Comparison of ENCODE assay signal across 8 cellular contexts in the genomic region with DNA sequence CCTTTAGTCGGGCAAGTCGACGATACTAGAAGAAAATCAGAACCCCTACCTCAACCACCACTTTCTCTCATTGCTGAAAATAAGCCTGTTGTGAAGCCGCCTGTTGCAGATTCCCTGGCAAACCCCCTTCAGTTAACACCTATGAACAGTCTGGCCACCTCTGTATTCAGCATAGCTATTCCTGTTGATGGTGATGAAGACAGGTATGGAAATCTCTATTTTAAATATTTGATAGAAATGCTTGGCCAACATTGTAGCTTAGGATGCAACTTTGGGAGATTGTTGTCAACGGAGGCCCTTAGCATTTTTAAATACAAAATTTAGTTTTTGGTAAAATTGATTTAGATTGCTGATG. TPM values are rescaled to one million over a fixed set of nuclear protein-coding genes. Genes with fewer than 3 reads are reported as not detected.
DNase-seq lines count a peak whose midpoint lies in the region; ATAC-seq and TF ChIP-seq lines count a peak whose summit lies in the region.

No MANE protein-coding gene starts in this region.

- H3K9me2 ChIP-seq in hepatocyte (replicated peaks; ENCODE audit: insufficient read depth), result no peaks in the 10 kb centered on the region

- H3K27ac ChIP-seq in hepatocyte, result peak overlapping the region; percentile 99

- H3K9me3 Mint-ChIP-seq in stimulated activated effector memory CD8-positive, alpha-beta T cell treated with anti-CD3 and anti-CD28 coated beads, Interleukin-12 subunit alpha, Interleukin-12 subunit beta, amount 100 ng/mL, for 72 hours, result no peaks in the 10 kb centered on the region

- TF ChIP-seq CTCF in WI38 (IDR thresholded peaks at IDR 0.05; ENCODE audit: low read depth, low read length), result no peak
- no peak for TF ChIP-seq CTCF in hepatocyte (IDR thresholded peaks at IDR 0.05; ENCODE audit: poor library complexity)

- no peaks in the 10 kb centered on the region for H3K27me3 ChIP-seq in hepatocyte

- peaks cover 52% of the 10 kb centered on the region for H3K36me3 Mint-ChIP-seq in stimulated activated effector memory CD8-positive, alpha-beta T cell treated with anti-CD3 and anti-CD28 coated beads, Interleukin-12 subunit alpha, Interleukin-12 subunit beta, amount 100 ng/mL, for 72 hours

- peak overlapping the region; percentile 92 for H3K4me3 Mint-ChIP-seq in stimulated activated effector memory CD8-positive, alpha-beta T cell treated with anti-CD3 and anti-CD28 coated beads, Interleukin-12 subunit alpha, Interleukin-12 subunit beta, amount 100 ng/mL, for 72 hours

- H3K36me3 ChIP-seq in hepatocyte (replicated peaks; ENCODE audit: insufficient read depth, low read depth), result peaks cover 4% of the 10 kb centered on the region

- peaks cover 78% of the 10 kb centered on the region for H3K79me2 ChIP-seq in hepatocyte

- H3K4me3 ChIP-seq in WI38 (ENCODE audit: low read depth, low read length) (peak overlapping the region; percentile 96), hepatocyte (peak overlapping the region; percentile 78)

- no peaks in the 10 kb centered on the region for H3K9me3 ChIP-seq in hepatocyte (ENCODE audit: low read depth)

- H3K4me1 Mint-ChIP-seq in stimulated activated effector memory CD8-positive, alpha-beta T cell treated with anti-CD3 and anti-CD28 coated beads, Interleukin-12 subunit alpha, Interleukin-12 subunit beta, amount 100 ng/mL, for 72 hours, result peaks cover 45% of the 10 kb centered on the region

- WGBS in hepatocyte (ENCODE audit: low lambda C conversion rate, missing lambda C conversion rate), result 2% methylated on average over 5 of the region's 5 CpGs

- no peak overlapping the region for H2AFZ ChIP-seq in hepatocyte

- H4K20me1 ChIP-seq in hepatocyte (ENCODE audit: insufficient read depth, poor library complexity, severe bottlenecking), result peaks cover 70% of the 10 kb centered on the region

- H3K4me2 ChIP-seq in hepatocyte, result peak overlapping the region; percentile 82

- DNase-seq in NCI-H1092 treated with DMSO at 0.1 percent for 48 hours (lab: John Stamatoyannopoulos, UW) (peak; percentile 50), NCI-H1092 (lab: John Stamatoyannopoulos, UW) (no peak), hepatocyte (ENCODE audit: low spot score) (no peak), RPMI8226 (no peak), NCI-H774 (lab: John Stamatoyannopoulos, UW) (no peak)
- no peak for DNase-seq in stimulated activated effector memory CD8-positive, alpha-beta T cell treated with anti-CD3 and anti-CD28 coated beads, Interleukin-12 subunit alpha, Interleukin-12 subunit beta, amount 100 ng/mL, for 72 hours (ENCODE audit: low spot score in 2 of 2)

- peaks cover 26% of the 10 kb centered on the region for H3K4me1 ChIP-seq in hepatocyte (ENCODE audit: insufficient read depth)

- peak overlapping the region; percentile 75 for H3K27ac Mint-ChIP-seq in stimulated activated effector memory CD8-positive, alpha-beta T cell treated with anti-CD3 and anti-CD28 coated beads, Interleukin-12 subunit alpha, Interleukin-12 subunit beta, amount 100 ng/mL, for 72 hours

- no peak for ATAC-seq in stimulated activated effector memory CD8-positive, alpha-beta T cell treated with anti-CD3 and anti-CD28 coated beads, Interleukin-12 subunit alpha, Interleukin-12 subunit beta, amount 100 ng/mL, for 72 hours
- no peak for ATAC-seq in GM21367 (IDR thresholded peaks at IDR 0.05; ENCODE audit: unreplicated experiment)

RNA-seq across cellular contexts. Expression of a gene that starts 3.0 kb away (rescaled TPM):
- 25.0 and 34.9 TPM in 2 replicates for total RNA-seq in hepatocyte
- 36.9 and 38.8 TPM in 2 replicates for polyA plus RNA-seq in hepatocyte
